8 cellular contexts compared by ENCODE assay signal in the genomic region with DNA sequence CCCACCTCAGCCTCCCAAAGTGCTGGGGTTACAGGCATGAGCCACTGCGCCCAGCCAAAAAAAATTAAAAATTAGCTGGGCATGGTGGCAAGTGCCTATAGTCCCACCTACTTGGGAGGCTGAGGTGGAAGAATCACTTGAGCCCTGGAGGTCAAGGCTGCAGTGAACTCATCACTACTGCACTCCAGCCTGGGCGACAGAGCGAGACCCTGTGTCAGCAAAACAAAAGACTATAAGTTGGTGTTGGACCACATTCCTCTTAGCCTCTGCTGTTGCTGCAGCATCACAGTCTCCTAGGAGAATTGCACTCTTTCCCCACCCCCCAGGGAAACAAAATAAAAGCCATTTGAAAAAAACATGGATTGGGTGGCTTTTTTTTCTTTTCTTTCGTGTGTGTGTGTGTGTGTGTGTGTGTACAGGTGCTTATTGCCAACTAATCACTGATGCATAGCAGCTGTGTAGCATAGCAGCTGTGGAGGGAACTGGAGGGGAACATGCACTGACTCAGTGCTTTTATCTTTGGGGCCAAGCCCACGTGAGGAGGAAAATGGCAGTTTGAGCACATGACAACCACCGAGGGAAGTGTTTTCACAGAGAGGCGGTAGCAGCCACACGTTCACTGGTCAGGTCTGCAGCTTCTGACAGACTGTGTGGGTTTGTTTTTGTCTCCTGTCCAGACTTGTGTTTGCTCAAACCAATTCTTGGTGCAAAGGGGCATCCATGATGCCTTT. TPM values are rescaled to one million over a fixed set of nuclear protein-coding genes. Genes with fewer than 3 reads are reported as not detected.
A peak's percentile ranks its signal among the peaks of the same experiment; 100 is the strongest.
DNase-seq lines count a peak whose midpoint lies in the region; ATAC-seq and TF ChIP-seq lines count a peak whose summit lies in the region.

No MANE protein-coding gene starts in this region.

- H3K4me3 ChIP-seq in endocrine pancreas (ENCODE audit: control insufficient read depth, insufficient read depth, low read length) (peak overlapping the region; percentile 47), spleen (no peak overlapping the region), upper lobe of right lung (no peak overlapping the region), MG63 (no peak overlapping the region)

- no peak overlapping the region for H3K9ac ChIP-seq in endocrine pancreas (ENCODE audit: control insufficient read depth, insufficient read depth, low read length)

- no peaks in the 10 kb centered on the region for H3K36me3 ChIP-seq in endocrine pancreas (ENCODE audit: control insufficient read depth, insufficient read depth, low read length)
- H3K36me3 ChIP-seq in spleen, result no peaks in the 10 kb centered on the region
- H3K36me3 ChIP-seq in upper lobe of right lung, result peaks cover 6% of the 10 kb centered on the region
- H3K36me3 ChIP-seq in MG63, result no peaks in the 10 kb centered on the region

- ATAC-seq in GM21786 (IDR thresholded peaks at IDR 0.05; ENCODE audit: unreplicated experiment), result peak; percentile 19
- no peak for ATAC-seq in upper lobe of right lung

- intact Hi-C loops in spleen (cut with DNase I; ENCODE audit: low total_unique reads) (no loop called here), upper lobe of right lung (cut with DNase I) (no loop called here)

- no peak for TF ChIP-seq POLR2A in spleen (IDR thresholded peaks at IDR 0.05)

- H3K4me1 ChIP-seq in endocrine pancreas (ENCODE audit: control insufficient read depth, insufficient read depth, low read length) (no peaks in the 10 kb centered on the region), spleen (peaks cover 0 to 34% (median 20%) of the 10 kb centered on the region in 6 donors), upper lobe of right lung (no peaks in the 10 kb centered on the region)

- DNase-seq in DMS79 (lab: John Stamatoyannopoulos, UW) (peak; percentile 97), NCI-H1417 treated with DMSO at 0.1 percent for 48 hours (lab: John Stamatoyannopoulos, UW) (peak; percentile 22), spleen (no peak), upper lobe of right lung (no peak), MG63 (no peak)
- no peak for DNase-seq in activated CD8-positive, alpha-beta memory T cell treated with anti-CD3 and anti-CD28 coated beads for 24 hours

- 55 to 63% (median 56%) methylated on average over 8 of the region's 8 CpGs for WGBS in spleen, 5 donors

- H3K9me3 ChIP-seq in endocrine pancreas (ENCODE audit: control insufficient read depth, low read length) (no peaks in the 10 kb centered on the region), spleen (no peaks in the 10 kb centered on the region), upper lobe of right lung (no peaks in the 10 kb centered on the region), MG63 (no peaks in the 10 kb centered on the region)

- H3K27ac ChIP-seq in spleen, result peak overlapping the region in 3 of 8 donors; percentile 23 to 31 (median 25)
- H3K27ac ChIP-seq in upper lobe of right lung, result no peak overlapping the region

- H3K27me3 ChIP-seq in endocrine pancreas (ENCODE audit: control insufficient read depth, insufficient read depth, low read length) (no peaks in the 10 kb centered on the region), spleen (replicated peaks in 1 of 7) (no peaks in the 10 kb centered on the region), upper lobe of right lung (no peaks in the 10 kb centered on the region), MG63 (no peaks in the 10 kb centered on the region)

- TF ChIP-seq CTCF in spleen (IDR thresholded peaks at IDR 0.05 in 8 of 11, conservative IDR thresholded peaks at IDR 0.05 in 3 of 11), result no peak
- TF ChIP-seq CTCF in upper lobe of right lung (IDR thresholded peaks at IDR 0.05), result no peak

RNA-seq across cellular contexts. Expression of gene ALDH5A1, which starts 27.5 kb away (rescaled TPM):
- total RNA-seq in spleen, result 10 to 100 TPM in 5 of 7 donors, 1 to 10 TPM in 2; 7.7 to 16.6 (median 11.5) TPM
- polyA plus RNA-seq in spleen, result 1 to 10 TPM; 5.7 to 7.6 (median 6.7) TPM
- total RNA-seq in upper lobe of right lung, result 15.5 TPM
- 1.1 and 1.5 TPM in 2 replicates for total RNA-seq in MG63 (2014; rRNA removed; shearing (Covaris generic); ENCODE audit: low replicate concordance)

RNA-seq across cellular contexts. Expression of gene GPLD1, which starts 32.9 kb away (rescaled TPM):
- total RNA-seq in spleen (1 to 10 TPM; 1.7 to 4.3 (median 2.5) TPM), upper lobe of right lung (3.1 TPM)
- polyA plus RNA-seq in spleen, result under 1 TPM; 0.15 to 0.41 (median 0.32) TPM
- not detected in 2 replicates for total RNA-seq in MG63 (2014; rRNA removed; shearing (Covaris generic); ENCODE audit: low replicate concordance)

Comparison
In these comparisons a context has a peak if more than half of its experiments do, and no peak if none do; other contexts are left out.
1. DNase-seq: peak in DMS79 (single experiment) and NCI-H1417 treated with DMSO at 0.1 percent for 48 hours (single experiment); none in spleen (single experiment), upper lobe of right lung (single experiment), MG63 (single experiment) and activated CD8-positive, alpha-beta memory T cell treated with anti-CD3 and anti-CD28 coated beads for 24 hours (single experiment).